In the genomic region with DNA sequence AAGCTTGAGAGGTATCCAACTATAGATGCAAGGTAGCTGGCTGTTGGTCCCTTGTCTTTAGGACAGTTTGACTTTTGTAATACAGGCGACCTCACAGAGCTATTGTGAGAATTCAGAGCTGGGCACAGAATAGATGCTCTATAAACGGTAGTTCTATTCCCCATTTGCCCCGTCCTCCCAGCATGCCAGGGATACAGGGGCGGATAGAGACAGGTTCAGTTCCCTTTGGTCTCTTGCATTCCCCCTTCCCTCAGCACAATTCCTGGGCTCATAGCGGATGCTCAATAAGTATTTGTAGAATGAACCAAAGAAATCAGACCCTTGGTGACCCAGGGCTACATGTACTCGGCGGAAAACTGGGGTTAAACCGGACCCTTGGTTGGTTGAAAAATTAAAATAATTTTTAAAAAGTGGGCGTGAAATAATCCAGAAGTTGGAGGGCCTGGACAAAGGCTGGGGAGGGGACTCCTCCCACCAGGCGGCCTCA, we compare ENCODE assay signal across 8 cellular contexts. TPM values are rescaled to one million over a fixed set of nuclear protein-coding genes. Genes with fewer than 3 reads are reported as not detected.
DNase-seq lines count a peak whose midpoint lies in the region; ATAC-seq and TF ChIP-seq lines count a peak whose summit lies in the region.

No MANE protein-coding gene starts in this region.

- H3K9me3 Mint-ChIP-seq in MCF 10A (ENCODE audit: unreplicated experiment) = no peaks in the 10 kb centered on the region

- ATAC-seq in HG02884 (IDR thresholded peaks at IDR 0.05; ENCODE audit: unreplicated experiment) = no peak

- CTCF ChIA-PET in A673 (lab: Charles Lee) = interaction anchor here (0.7 kb wide), 1 partner anchor 37 kb away, joined by 3 read pairs; no protein-coding TSS in a partner anchor
- CTCF ChIA-PET in MCF 10A (lab: Yijun Ruan, JAX) = interaction anchor here (0.6 to 1.5 kb wide), 6 partner anchors 25 to 68 kb away, joined by 3 to 4 read pairs (median 3); no protein-coding TSS in a partner anchor

- H3K9me3 ChIP-seq in A673 (ENCODE audit: low read depth, low read length, poor library complexity, severe bottlenecking) (no peaks in the 10 kb centered on the region), mucosa of rectum (ENCODE audit: control insufficient read depth in 2 of 2, low read length in 2 of 2) (no peaks in the 10 kb centered on the region)

- H3K27me3 Mint-ChIP-seq in MCF 10A (ENCODE audit: insufficient read depth, unreplicated experiment) = no peaks in the 10 kb centered on the region

- no peaks in the 10 kb centered on the region for H3K36me3 ChIP-seq in A673 (ENCODE audit: insufficient read depth, low read length, poor library complexity, severe bottlenecking)
- no peaks in the 10 kb centered on the region for H3K36me3 ChIP-seq in mucosa of rectum (ENCODE audit: control insufficient read depth in 2 of 2, insufficient read depth in 2 of 2, low read length in 2 of 2)

- POLR2A ChIA-PET in A673 (lab: Charles Lee; ENCODE audit: low non-redundant PET) = no interaction called here
- POLR2A ChIA-PET in MCF 10A (lab: Yijun Ruan, JAX) = interaction anchor here (0.6 to 9.8 kb wide), 13 partner anchors 10 to 429 kb away, joined by 3 to 313 read pairs (median 4); no protein-coding TSS in a partner anchor

- intact Hi-C loops in A673 (cut with micrococcal nuclease; ENCODE audit: unreplicated experiment) = no loop called here
- intact Hi-C loops in MCF 10A (cut with micrococcal nuclease) = no loop called here

- peaks cover 41% of the 10 kb centered on the region for H3K4me1 Mint-ChIP-seq in MCF 10A (ENCODE audit: insufficient read depth, unreplicated experiment)

- peak overlapping the region; percentile 94 for H3K4me3 Mint-ChIP-seq in MCF 10A (ENCODE audit: unreplicated experiment)

- H3K27ac Mint-ChIP-seq in MCF 10A (ENCODE audit: low read depth, unreplicated experiment) = peak overlapping the region; percentile 100

- H3K27me3 ChIP-seq in A673 (replicated peaks; ENCODE audit: insufficient read depth, low read depth, low read length, poor library complexity) (no peaks in the 10 kb centered on the region), HL-60 (ENCODE audit: insufficient read depth, poor library complexity, severe bottlenecking) (no peaks in the 10 kb centered on the region), mucosa of rectum (ENCODE audit: control insufficient read depth in 2 of 2, insufficient read depth in 2 of 2, low read length in 2 of 2) (no peaks in the 10 kb centered on the region)

- H3K36me3 Mint-ChIP-seq in MCF 10A (ENCODE audit: insufficient read depth, unreplicated experiment) = peaks cover 23% of the 10 kb centered on the region

- TF ChIP-seq CTCF in A673 (conservative IDR thresholded peaks at IDR 0.05; ENCODE audit: low read depth, low read length) (no peak), HL-60 (IDR thresholded peaks at IDR 0.05; ENCODE audit: insufficient read depth, low read length) (no peak), MCF 10A (IDR thresholded peaks at IDR 0.05; ENCODE audit: unreplicated experiment) (no peak)

- peak overlapping the region; percentile 96 for H3K4me3 ChIP-seq in A673 (ENCODE audit: low read depth, low read length, poor library complexity, severe bottlenecking)
- peak overlapping the region; percentile 78 for H3K4me3 ChIP-seq in HL-60 (replicated peaks; ENCODE audit: insufficient read depth, low read length)
- peak overlapping the region; percentile 85 to 98 for H3K4me3 ChIP-seq in mucosa of rectum (ENCODE audit: low read length in 2 of 2)

- H3K4me1 ChIP-seq in A673 (ENCODE audit: insufficient read depth, low read length, poor library complexity, severe bottlenecking) (peaks cover 29% of the 10 kb centered on the region), mucosa of rectum (ENCODE audit: control insufficient read depth in 2 of 2, insufficient read depth in 2 of 2, low read length in 2 of 2) (peaks cover 16% of the 10 kb centered on the region in 2 donors)

- H3K9ac ChIP-seq in mucosa of rectum (ENCODE audit: low read depth in 1 of 2, low read length in 2 of 2) = peak overlapping the region; percentile 63 to 70

- H3K27ac ChIP-seq in A673 (ENCODE audit: low read depth, low read length, poor library complexity, severe bottlenecking) (peak overlapping the region; percentile 70), HL-60 (replicated peaks) (peak overlapping the region; percentile 96), mucosa of rectum (ENCODE audit: low read depth in 2 of 2, low read length in 2 of 2) (peak overlapping the region; percentile 23 to 61)

- DNase-seq in A673 (ENCODE audit: low spot score) = no peak
- DNase-seq in HL-60 (ENCODE audit: low read depth in 1 of 2, low spot score in 1 of 2) = no peak
- DNase-seq in MCF 10A (ENCODE audit: unreplicated experiment) = no peak
- DNase-seq in inferior parietal cortex (ENCODE audit: extremely low spot score) = no peak
- DNase-seq in activated CD4-positive, CD25-positive, alpha-beta regulatory T cell (lab: John Stamatoyannopoulos, UW) = no peak
- no peak for DNase-seq in NCI-H774 (lab: John Stamatoyannopoulos, UW)

- BruUV-seq in A673 (replicated peaks; lab: Mats Ljungman, UMichigan) (TSS peak; percentile 92), MCF 10A (replicated peaks; lab: Mats Ljungman, UMichigan) (TSS peak; percentile 91)

RNA-seq across cellular contexts. Expression of a gene that starts 0.7 kb away (rescaled TPM):
- total RNA-seq in A673 (2021) (108 and 125 TPM in 2 replicates), MCF 10A (2022) (141 and 174 TPM in 2 replicates)

Comparison
In these comparisons a context has a peak if more than half of its experiments do, and no peak if none do; other contexts are left out.
1. H3K27ac ChIP-seq: peak in every context shown above with its lines; median percentile 96 in HL-60; 70 in A673; 42 in mucosa of rectum.